8 cellular contexts compared by ENCODE assay signal in the genomic region with DNA sequence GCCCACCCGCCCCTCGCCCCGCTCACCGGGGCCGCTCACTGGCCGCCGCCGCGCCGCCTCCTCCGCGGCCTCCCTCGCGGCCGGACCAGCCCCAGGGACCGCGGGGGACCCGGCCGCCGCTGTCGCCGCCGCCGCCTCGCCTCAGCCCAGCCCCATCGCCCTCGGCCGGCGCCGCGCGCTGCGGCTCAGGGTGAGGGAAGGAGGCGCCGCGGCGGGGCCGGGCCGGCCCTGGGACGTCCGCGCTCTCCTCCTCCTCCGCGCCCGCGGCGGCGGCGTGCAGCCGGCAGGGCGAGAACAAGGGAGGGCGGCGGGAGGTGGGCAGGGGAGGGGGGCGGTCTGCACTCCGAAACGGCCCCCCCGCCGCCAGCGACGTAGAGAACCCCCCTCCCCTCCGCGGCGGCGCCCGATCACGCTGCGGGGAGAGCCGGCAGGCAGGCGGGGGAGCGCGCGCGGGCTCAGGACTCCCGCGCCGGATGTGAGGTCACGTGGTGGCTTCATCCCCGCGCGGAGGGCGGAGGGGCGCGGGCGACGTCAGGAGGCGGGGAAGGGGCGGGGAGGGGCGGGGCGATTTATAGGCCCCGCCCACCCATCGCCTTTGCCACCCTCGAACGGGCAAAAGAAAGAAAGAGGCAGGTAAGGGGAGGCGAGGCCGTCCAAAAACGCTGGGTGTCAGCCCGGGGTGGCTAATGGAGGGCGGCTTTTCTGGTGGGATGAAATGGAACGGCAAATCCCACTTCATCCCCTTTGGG. TPM values are rescaled to one million over a fixed set of nuclear protein-coding genes. Genes with fewer than 3 reads are reported as not detected.
DNase-seq lines count a peak whose midpoint lies in the region; ATAC-seq and TF ChIP-seq lines count a peak whose summit lies in the region.

Gene ATP13A3, minus strand, starts transcription at position 463 of the 749 bp plus-strand sequence. CDS start 24,812 bp downstream, outside the sequence.

- peak within 1 kb of the TSS; percentile 61 for H3K4me3 ChIP-seq in BJ (ENCODE audit: low read depth, low read length)

- POLR2A ChIA-PET in BJ (lab: Charles Lee): no interaction called here

- H3K36me3 ChIP-seq in BJ (ENCODE audit: control insufficient read depth, insufficient read depth, low read length): no peaks in the 10 kb centered on the region

- peak; percentile 72 for ATAC-seq in GM19328 (IDR thresholded peaks at IDR 0.05; ENCODE audit: unreplicated experiment)
- ATAC-seq in HG03469 (IDR thresholded peaks at IDR 0.05; ENCODE audit: unreplicated experiment): peak; percentile 58
- peak; percentile 81 for ATAC-seq in left lobe of liver

- CTCF ChIA-PET in BJ (lab: Yijun Ruan, JAX): interaction anchor here (1.0 to 1.4 kb wide), 2 partner anchors 14 to 109 kb away, joined by 3 to 6 read pairs; no protein-coding TSS in a partner anchor

- no peak for TF ChIP-seq CTCF in BJ (IDR thresholded peaks at IDR 0.05; ENCODE audit: insufficient read depth, low read depth, low read length)

- no peaks in the 10 kb centered on the region for H3K27me3 ChIP-seq in BJ (ENCODE audit: control insufficient read depth, insufficient read depth, low read length)

- no peak for DNase-seq in BJ (ENCODE audit: low read depth)
- peak; percentile 99 for DNase-seq in NCI-H69 (lab: John Stamatoyannopoulos, UW)
- DNase-seq in activated CD4-positive, alpha-beta T cell treated with anti-CD3 and anti-CD28 coated beads, Interleukin-2, amount 50 U/mL, for 1 hour: peak; percentile 88
- peak; percentile 40 for DNase-seq in cortex of kidney (lab: John Stamatoyannopoulos, UW)
- DNase-seq in left lobe of liver (ENCODE audit: low spot score): peak; percentile 94
- peak; percentile 78 to 82 for DNase-seq in stimulated activated CD4-positive, alpha-beta T cell treated with anti-CD3 and anti-CD28 coated beads, Interleukin-2, amount 100 ng/mL, for 48 hours

RNA-seq across cellular contexts. Expression of gene ATP13A3, which starts in this region (rescaled TPM):
- polyA plus RNA-seq in BJ (2011; rRNA removed): 47.1 and 96.3 TPM in 2 replicates
- 68.2 and 83.7 TPM in 2 replicates for polyA minus RNA-seq in BJ (2011; rRNA and poly(A)+ RNA removed)
- total RNA-seq in left lobe of liver: 141 TPM
